In genomic region chr17:21524211-21524591, GRCh38 we compare ENCODE assay signal across 25 cellular contexts.
DNase-seq lines count a peak whose midpoint lies in the region; ATAC-seq and TF ChIP-seq lines count a peak whose summit lies in the region.
"Had no signal": no experiment of that assay in that cellular context is flagged by ENCODE, and none has a peak within 500 bp of the region (broad histone marks: within the 10 kb centered on the region; RNA-seq: fewer than 3 reads in every experiment).

No MANE protein-coding gene starts in this region.

- no peaks in the 10 kb centered on the region for H3K36me3 ChIP-seq in psoas muscle (ENCODE audit: insufficient read depth in 1 of 2, low read depth in 1 of 2)
- H3K36me3 ChIP-seq: BE2C, neural progenitor cell, right lobe of liver, suprapubic skin had no signal

- peak overlapping the region; percentile 1 for H3K4me3 Mint-ChIP-seq in glutamatergic neuron (ENCODE audit: unreplicated experiment)
- H3K4me3 Mint-ChIP-seq: activated T-cell treated with anti-CD3 and anti-CD28 coated beads, Interleukin-2, amount 50 U/mL, for 4 hours; neural progenitor cell; T-cell had no signal

- no peak for TF ChIP-seq CTCF in glutamatergic neuron (IDR thresholded peaks at IDR 0.05; ENCODE audit: partially characterized antibody, unreplicated experiment)
- TF ChIP-seq CTCF in psoas muscle (IDR thresholded peaks at IDR 0.05), result no peak

- H3K27ac ChIP-seq in psoas muscle, result peak overlapping the region; percentile 75
- H3K27ac ChIP-seq: body of pancreas, epithelial cell of prostate, neural progenitor cell, right lobe of liver, suprapubic skin had no signal

- H3K4me1 Mint-ChIP-seq in glutamatergic neuron (ENCODE audit: low read depth, unreplicated experiment), result peaks cover 12% of the 10 kb centered on the region
- H3K4me1 Mint-ChIP-seq: T-cell had no signal

- peaks cover 41% of the 10 kb centered on the region for H3K4me1 ChIP-seq in psoas muscle
- H3K4me1 ChIP-seq: BE2C, body of pancreas, neural progenitor cell, right lobe of liver had no signal

- peaks cover 2% of the 10 kb centered on the region for H3K9me3 Mint-ChIP-seq in glutamatergic neuron (ENCODE audit: unreplicated experiment)
- H3K9me3 Mint-ChIP-seq: activated naive CD4-positive, alpha-beta T cell treated with anti-CD3 and anti-CD28 coated beads, Interleukin-2, amount 50 U/mL, for 72 hours; activated T-cell treated with anti-CD3 and anti-CD28 coated beads, Interleukin-2, amount 50 U/mL, for 4 hours; neural progenitor cell; T-cell had no signal

- intact Hi-C loops in psoas muscle (cut with DNase I), result no loop called here

- peak; percentile 87 to 93 (median 90) for ATAC-seq in psoas muscle
- ATAC-seq in GM18907 (IDR thresholded peaks at IDR 0.05; ENCODE audit: unreplicated experiment), result no peak
- ATAC-seq in HG03442 (IDR thresholded peaks at IDR 0.05; ENCODE audit: unreplicated experiment), result no peak
- ATAC-seq: activated naive CD4-positive, alpha-beta T cell treated with anti-CD3 and anti-CD28 coated beads, Interleukin-2, amount 50 U/mL, for 72 hours; activated T-cell treated with anti-CD3 and anti-CD28 coated beads, Interleukin-2, amount 50 U/mL, for 4 hours; body of pancreas; T-cell had no signal

- no peak overlapping the region for H3K27ac Mint-ChIP-seq in glutamatergic neuron (ENCODE audit: unreplicated experiment)
- H3K27ac Mint-ChIP-seq: activated naive CD4-positive, alpha-beta T cell treated with anti-CD3 and anti-CD28 coated beads, Interleukin-2, amount 50 U/mL, for 72 hours; neural progenitor cell; T-cell had no signal

- no peaks in the 10 kb centered on the region for H3K27me3 ChIP-seq in psoas muscle (ENCODE audit: insufficient read depth in 3 of 3, low read length in 2 of 3)
- H3K27me3 ChIP-seq: BE2C, body of pancreas, neural progenitor cell, right lobe of liver had no signal

- H3K4me3 ChIP-seq in psoas muscle, result peak overlapping the region; percentile 21
- H3K4me3 ChIP-seq: body of pancreas, neural progenitor cell, right lobe of liver, suprapubic skin had no signal

- peaks cover 3% of the 10 kb centered on the region for H3K27me3 Mint-ChIP-seq in glutamatergic neuron (ENCODE audit: unreplicated experiment)

- peak; percentile 43 for DNase-seq in H4 (ENCODE audit: low spot score)
- peak; percentile 95 for DNase-seq in NCI-H460 (ENCODE audit: extremely low read depth, low read depth)
- DNase-seq in glutamatergic neuron, result no peak
- DNase-seq in psoas muscle, result peak; percentile 37 to 78
- DNase-seq in medulla oblongata (ENCODE audit: extremely low spot score), result no peak
- DNase-seq: activated CD4-positive, alpha-beta T cell treated with anti-CD3 and anti-CD28 coated beads, Interleukin-2, amount 50 U/mL, for 4 hours; activated T-cell treated with anti-CD3 and anti-CD28 coated beads, Interleukin-2, amount 50 U/mL, for 4 hours; BE2C; body of pancreas; Calu3; dermis blood vessel endothelial cell; GF-D8; GOT3; Kasumi-1; mesenchymal stem cell; NCI-H1105 treated with DMSO at 0.1 percent for 48 hours; NK-92 treated with Interleukin-12 subunit alpha and Interleukin-12 subunit beta, amount 100 ng/mL, for 24 hours; right lobe of liver; T-cell had no signal

- 21 to 26% (median 26%) methylated on average over 12 of the region's 12 CpGs for WGBS in psoas muscle, 3 donors

- no peaks in the 10 kb centered on the region for H3K36me3 Mint-ChIP-seq in glutamatergic neuron (ENCODE audit: unreplicated experiment)
- H3K36me3 Mint-ChIP-seq: activated naive CD4-positive, alpha-beta T cell treated with anti-CD3 and anti-CD28 coated beads, Interleukin-2, amount 50 U/mL, for 72 hours; neural progenitor cell; T-cell had no signal

- H3K9me3 ChIP-seq in psoas muscle, result no peaks in the 10 kb centered on the region
- H3K9me3 ChIP-seq: BE2C, body of pancreas, right lobe of liver, suprapubic skin had no signal

Comparison
In these comparisons a context has a peak if more than half of its experiments do, and no peak if none do; other contexts are left out.
1. DNase-seq: peak in H4 (single experiment), NCI-H460 (single experiment) and psoas muscle (2 of 2); none in glutamatergic neuron (single experiment) and medulla oblongata (single experiment).
2. ATAC-seq: peak in psoas muscle (4 of 4); none in GM18907 (single experiment) and HG03442 (single experiment).